ENCODE assay signal across 14 cellular contexts in the genomic region with DNA sequence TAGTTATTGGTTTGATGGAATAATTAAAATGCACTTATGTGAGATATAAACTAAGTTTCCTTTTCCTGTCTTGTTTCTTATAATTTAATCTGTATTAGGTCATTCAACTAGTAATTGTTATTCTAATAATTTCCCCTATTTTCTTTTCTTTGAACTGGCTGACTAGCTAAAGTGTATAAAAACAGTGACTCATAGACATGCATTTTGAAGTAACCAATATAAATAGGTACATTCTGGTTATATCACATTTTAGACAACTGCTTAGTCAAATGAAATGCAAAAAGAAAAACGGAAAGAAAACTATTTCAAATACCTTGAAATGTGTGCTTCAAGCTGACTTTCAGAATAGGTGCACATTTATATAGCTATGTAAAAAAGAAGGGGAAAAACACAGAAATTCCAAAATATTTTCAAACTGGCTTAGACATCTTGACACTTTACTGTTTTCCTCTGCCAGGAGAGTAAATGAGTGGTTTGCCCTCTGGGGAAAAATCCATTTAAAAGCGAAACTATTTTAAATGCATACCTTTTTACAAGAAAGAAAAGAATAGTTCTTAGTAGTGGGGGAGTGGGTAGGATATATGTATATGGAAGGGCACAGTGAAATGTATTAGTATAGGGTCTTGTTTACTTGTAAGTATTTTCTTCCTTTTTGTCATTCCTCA. TPM values are rescaled to one million over a fixed set of nuclear protein-coding genes. Genes with fewer than 3 reads are reported as not detected.
DNase-seq lines count a peak whose midpoint lies in the region; ATAC-seq, FAIRE-seq and TF ChIP-seq lines count a peak whose summit lies in the region.
"Had no signal": no experiment of that assay in that cellular context is flagged by ENCODE, and none has a peak within 500 bp of the region (broad histone marks: within the 10 kb centered on the region; RNA-seq: fewer than 3 reads in every experiment).

No MANE protein-coding gene starts in this region.

- H3K27me3 Mint-ChIP-seq in activated naive CD4-positive, alpha-beta T cell treated with anti-CD3 and anti-CD28 coated beads, Interleukin-2, amount 50 U/mL, for 24 hours = no peaks in the 10 kb centered on the region
- H3K27me3 Mint-ChIP-seq: naive thymus-derived CD4-positive, alpha-beta T cell had no signal

- H3K9me3 Mint-ChIP-seq in activated naive CD4-positive, alpha-beta T cell treated with anti-CD3 and anti-CD28 coated beads, Interleukin-2, amount 50 U/mL, for 24 hours = no peaks in the 10 kb centered on the region

- H3K4me1 Mint-ChIP-seq in activated naive CD4-positive, alpha-beta T cell treated with anti-CD3 and anti-CD28 coated beads, Interleukin-2, amount 50 U/mL, for 24 hours = peaks cover 54% of the 10 kb centered on the region

- DNase-seq in activated naive CD4-positive, alpha-beta T cell treated with anti-CD3 and anti-CD28 coated beads, Interleukin-2, amount 50 U/mL, for 16 hours = no peak
- DNase-seq in RCC 7860 (ENCODE audit: low spot score) (no peak), coronary artery (ENCODE audit: low spot score) (no peak), tibial artery (no peak), Right ventricle myocardium superior (no peak), NCI-H82 (lab: John Stamatoyannopoulos, UW) (no peak)
- DNase-seq: gastrocnemius medialis; islet precursor cell; naive thymus-derived CD4-positive, alpha-beta T cell; sigmoid colon had no signal

- H3K4me1 ChIP-seq in tibial artery = peaks cover 0 to 47% (median 6%) of the 10 kb centered on the region in 4 donors

- H3K36me3 Mint-ChIP-seq in activated naive CD4-positive, alpha-beta T cell treated with anti-CD3 and anti-CD28 coated beads, Interleukin-2, amount 50 U/mL, for 24 hours = peaks cover 12% of the 10 kb centered on the region

- peak overlapping the region; percentile 83 for H3K27ac Mint-ChIP-seq in activated naive CD4-positive, alpha-beta T cell treated with anti-CD3 and anti-CD28 coated beads, Interleukin-2, amount 50 U/mL, for 24 hours
- H3K27ac Mint-ChIP-seq: naive thymus-derived CD4-positive, alpha-beta T cell had no signal

- intact Hi-C loops in tibial artery (cut with DNase I; ENCODE audit: low total_unique reads) (no loop called here), Right ventricle myocardium superior (cut with DNase I) (no loop called here)

- peak; percentile 11 for FAIRE-seq in RCC 7860 (lab: Jason Lieb, UNC)
- FAIRE-seq: urothelium cell line had no signal

- H3K4me3 ChIP-seq in coronary artery = peak overlapping the region; percentile 43
- no peak overlapping the region for H3K4me3 ChIP-seq in tibial artery
- H3K4me3 ChIP-seq: gastrocnemius medialis, sigmoid colon had no signal

- TF ChIP-seq CTCF in coronary artery (IDR thresholded peaks at IDR 0.05) (no peak), tibial artery (IDR thresholded peaks at IDR 0.05) (no peak)

- H3K27ac ChIP-seq in coronary artery (peak overlapping the region in 1 of 2 donors; percentile 32), tibial artery (peak overlapping the region; percentile 9 to 42)
- H3K27ac ChIP-seq: gastrocnemius medialis, sigmoid colon had no signal

- no peak for ATAC-seq in HG03025 (IDR thresholded peaks at IDR 0.05; ENCODE audit: low FRiP score, unreplicated experiment)
- ATAC-seq in Right ventricle myocardium superior (ENCODE audit: poor library complexity) = no peak
- ATAC-seq: naive thymus-derived CD4-positive, alpha-beta T cell; Right ventricle myocardium inferior had no signal

- H3K27me3 ChIP-seq in tibial artery = no peaks in the 10 kb centered on the region
- H3K27me3 ChIP-seq: gastrocnemius medialis, sigmoid colon had no signal

- H3K9me3 ChIP-seq in tibial artery = no peaks in the 10 kb centered on the region
- H3K9me3 ChIP-seq: gastrocnemius medialis, sigmoid colon had no signal

- H3K36me3 ChIP-seq in tibial artery = no peaks in the 10 kb centered on the region
- H3K36me3 ChIP-seq: gastrocnemius medialis, sigmoid colon had no signal

- H3K4me3 Mint-ChIP-seq in activated naive CD4-positive, alpha-beta T cell treated with anti-CD3 and anti-CD28 coated beads, Interleukin-2, amount 50 U/mL, for 24 hours = peak overlapping the region; percentile 33
- H3K4me3 Mint-ChIP-seq: naive thymus-derived CD4-positive, alpha-beta T cell had no signal

RNA-seq across cellular contexts. Expression of gene KCNQ5, which starts 28.3 kb away (rescaled TPM):
- total RNA-seq in Right ventricle myocardium superior = not detected
- total RNA-seq: Right ventricle myocardium inferior had no signal
